Comparison of ENCODE assay signal across 1 cellular context in the genomic region with DNA sequence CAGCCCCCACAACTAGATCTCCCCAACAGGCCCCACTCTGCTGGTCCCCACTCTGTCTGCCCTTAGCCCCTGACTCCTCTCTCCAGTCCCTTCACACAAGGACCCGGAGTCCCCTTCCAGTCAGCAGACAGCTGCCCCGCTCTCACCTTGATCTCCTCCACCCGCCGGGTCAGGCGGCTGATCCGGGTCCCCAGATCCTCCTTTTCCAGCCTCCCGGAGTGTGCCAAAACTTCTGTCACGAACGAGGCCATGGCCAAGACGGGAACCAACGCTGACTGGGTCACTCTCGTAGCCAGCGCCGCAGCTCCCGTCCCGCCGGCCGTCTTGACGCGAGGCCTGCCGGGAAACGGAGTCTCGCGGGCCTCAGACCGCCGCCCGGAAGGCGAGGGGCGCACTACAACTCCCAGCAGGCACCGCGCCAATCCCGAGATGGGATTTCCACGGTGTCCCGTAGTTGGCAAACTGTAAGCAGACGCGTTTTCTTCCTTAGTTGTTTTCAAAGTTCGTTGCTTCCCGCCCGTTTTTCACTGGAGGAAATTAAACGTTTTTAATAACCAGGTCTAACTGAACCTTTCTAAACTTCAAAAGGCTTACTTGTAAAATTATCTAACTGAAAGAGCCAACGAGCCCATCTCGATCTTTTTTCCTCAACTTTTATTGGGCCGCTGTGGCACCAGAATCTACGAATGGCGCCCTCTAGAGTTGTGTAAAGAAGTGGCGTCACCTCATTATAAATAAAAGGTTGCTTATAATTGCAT.
TF ChIP-seq lines count a peak whose summit lies in the region.

A gene with protein sequence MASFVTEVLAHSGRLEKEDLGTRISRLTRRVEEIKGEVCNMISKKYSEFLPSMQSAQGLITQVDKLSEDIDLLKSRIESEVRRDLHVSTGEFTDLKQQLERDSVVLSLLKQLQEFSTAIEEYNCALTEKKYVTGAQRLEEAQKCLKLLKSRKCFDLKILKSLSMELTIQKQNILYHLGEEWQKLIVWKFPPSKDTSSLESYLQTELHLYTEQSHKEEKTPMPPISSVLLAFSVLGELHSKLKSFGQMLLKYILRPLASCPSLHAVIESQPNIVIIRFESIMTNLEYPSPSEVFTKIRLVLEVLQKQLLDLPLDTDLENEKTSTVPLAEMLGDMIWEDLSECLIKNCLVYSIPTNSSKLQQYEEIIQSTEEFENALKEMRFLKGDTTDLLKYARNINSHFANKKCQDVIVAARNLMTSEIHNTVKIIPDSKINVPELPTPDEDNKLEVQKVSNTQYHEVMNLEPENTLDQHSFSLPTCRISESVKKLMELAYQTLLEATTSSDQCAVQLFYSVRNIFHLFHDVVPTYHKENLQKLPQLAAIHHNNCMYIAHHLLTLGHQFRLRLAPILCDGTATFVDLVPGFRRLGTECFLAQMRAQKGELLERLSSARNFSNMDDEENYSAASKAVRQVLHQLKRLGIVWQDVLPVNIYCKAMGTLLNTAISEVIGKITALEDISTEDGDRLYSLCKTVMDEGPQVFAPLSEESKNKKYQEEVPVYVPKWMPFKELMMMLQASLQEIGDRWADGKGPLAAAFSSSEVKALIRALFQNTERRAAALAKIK (minus strand): TSS at position 277 of the 758 bp plus-strand sequence. CDS start 26 bp downstream, at position 251.

TF ChIP-seq in GM12878, 131 proteins besides CTCF, POLR2A, EP300 and RAD21 (continued from another document and continues in another):
- TF ChIP-seq, protein P1, sequence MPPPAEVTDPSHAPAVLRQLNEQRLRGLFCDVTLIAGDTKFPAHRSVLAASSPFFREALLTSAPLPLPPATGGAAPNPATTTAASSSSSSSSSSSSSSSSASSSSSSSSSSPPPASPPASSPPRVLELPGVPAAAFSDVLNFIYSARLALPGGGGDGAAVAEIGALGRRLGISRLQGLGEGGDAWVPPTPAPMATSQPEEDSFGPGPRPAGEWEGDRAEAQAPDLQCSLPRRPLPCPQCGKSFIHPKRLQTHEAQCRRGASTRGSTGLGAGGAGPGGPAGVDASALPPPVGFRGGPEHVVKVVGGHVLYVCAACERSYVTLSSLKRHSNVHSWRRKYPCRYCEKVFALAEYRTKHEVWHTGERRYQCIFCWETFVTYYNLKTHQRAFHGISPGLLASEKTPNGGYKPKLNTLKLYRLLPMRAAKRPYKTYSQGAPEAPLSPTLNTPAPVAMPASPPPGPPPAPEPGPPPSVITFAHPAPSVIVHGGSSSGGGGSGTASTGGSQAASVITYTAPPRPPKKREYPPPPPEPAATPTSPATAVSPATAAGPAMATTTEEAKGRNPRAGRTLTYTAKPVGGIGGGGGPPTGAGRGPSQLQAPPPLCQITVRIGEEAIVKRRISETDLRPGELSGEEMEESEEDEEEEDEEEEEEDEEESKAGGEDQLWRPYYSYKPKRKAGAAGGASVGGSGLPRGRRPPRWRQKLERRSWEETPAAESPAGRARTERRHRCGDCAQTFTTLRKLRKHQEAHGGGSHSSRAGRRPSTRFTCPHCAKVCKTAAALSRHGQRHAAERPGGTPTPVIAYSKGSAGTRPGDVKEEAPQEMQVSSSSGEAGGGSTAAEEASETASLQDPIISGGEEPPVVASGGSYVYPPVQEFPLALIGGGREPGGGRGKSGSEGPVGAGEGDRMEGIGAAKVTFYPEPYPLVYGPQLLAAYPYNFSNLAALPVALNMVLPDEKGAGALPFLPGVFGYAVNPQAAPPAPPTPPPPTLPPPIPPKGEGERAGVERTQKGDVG (CRISPR knock-in tag; IDR thresholded peaks at IDR 0.05) = no peak
- no peak for TF ChIP-seq TCF12 (IDR thresholded peaks at IDR 0.05; ENCODE audit: low read depth, low read length)
- no peak for TF ChIP-seq ZNF24 (IDR thresholded peaks at IDR 0.05)
- TF ChIP-seq, protein P2, sequence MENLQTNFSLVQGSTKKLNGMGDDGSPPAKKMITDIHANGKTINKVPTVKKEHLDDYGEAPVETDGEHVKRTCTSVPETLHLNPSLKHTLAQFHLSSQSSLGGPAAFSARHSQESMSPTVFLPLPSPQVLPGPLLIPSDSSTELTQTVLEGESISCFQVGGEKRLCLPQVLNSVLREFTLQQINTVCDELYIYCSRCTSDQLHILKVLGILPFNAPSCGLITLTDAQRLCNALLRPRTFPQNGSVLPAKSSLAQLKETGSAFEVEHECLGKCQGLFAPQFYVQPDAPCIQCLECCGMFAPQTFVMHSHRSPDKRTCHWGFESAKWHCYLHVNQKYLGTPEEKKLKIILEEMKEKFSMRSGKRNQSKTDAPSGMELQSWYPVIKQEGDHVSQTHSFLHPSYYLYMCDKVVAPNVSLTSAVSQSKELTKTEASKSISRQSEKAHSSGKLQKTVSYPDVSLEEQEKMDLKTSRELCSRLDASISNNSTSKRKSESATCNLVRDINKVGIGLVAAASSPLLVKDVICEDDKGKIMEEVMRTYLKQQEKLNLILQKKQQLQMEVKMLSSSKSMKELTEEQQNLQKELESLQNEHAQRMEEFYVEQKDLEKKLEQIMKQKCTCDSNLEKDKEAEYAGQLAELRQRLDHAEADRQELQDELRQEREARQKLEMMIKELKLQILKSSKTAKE (IDR thresholded peaks at IDR 0.05; ENCODE audit: low read depth, poor library complexity, severe bottlenecking) = peak; percentile 75
- TF ChIP-seq, protein P3, sequence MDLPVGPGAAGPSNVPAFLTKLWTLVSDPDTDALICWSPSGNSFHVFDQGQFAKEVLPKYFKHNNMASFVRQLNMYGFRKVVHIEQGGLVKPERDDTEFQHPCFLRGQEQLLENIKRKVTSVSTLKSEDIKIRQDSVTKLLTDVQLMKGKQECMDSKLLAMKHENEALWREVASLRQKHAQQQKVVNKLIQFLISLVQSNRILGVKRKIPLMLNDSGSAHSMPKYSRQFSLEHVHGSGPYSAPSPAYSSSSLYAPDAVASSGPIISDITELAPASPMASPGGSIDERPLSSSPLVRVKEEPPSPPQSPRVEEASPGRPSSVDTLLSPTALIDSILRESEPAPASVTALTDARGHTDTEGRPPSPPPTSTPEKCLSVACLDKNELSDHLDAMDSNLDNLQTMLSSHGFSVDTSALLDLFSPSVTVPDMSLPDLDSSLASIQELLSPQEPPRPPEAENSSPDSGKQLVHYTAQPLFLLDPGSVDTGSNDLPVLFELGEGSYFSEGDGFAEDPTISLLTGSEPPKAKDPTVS (IDR thresholded peaks at IDR 0.05; ENCODE audit: low read depth, low read length) = no peak
- TF ChIP-seq, protein P4, sequence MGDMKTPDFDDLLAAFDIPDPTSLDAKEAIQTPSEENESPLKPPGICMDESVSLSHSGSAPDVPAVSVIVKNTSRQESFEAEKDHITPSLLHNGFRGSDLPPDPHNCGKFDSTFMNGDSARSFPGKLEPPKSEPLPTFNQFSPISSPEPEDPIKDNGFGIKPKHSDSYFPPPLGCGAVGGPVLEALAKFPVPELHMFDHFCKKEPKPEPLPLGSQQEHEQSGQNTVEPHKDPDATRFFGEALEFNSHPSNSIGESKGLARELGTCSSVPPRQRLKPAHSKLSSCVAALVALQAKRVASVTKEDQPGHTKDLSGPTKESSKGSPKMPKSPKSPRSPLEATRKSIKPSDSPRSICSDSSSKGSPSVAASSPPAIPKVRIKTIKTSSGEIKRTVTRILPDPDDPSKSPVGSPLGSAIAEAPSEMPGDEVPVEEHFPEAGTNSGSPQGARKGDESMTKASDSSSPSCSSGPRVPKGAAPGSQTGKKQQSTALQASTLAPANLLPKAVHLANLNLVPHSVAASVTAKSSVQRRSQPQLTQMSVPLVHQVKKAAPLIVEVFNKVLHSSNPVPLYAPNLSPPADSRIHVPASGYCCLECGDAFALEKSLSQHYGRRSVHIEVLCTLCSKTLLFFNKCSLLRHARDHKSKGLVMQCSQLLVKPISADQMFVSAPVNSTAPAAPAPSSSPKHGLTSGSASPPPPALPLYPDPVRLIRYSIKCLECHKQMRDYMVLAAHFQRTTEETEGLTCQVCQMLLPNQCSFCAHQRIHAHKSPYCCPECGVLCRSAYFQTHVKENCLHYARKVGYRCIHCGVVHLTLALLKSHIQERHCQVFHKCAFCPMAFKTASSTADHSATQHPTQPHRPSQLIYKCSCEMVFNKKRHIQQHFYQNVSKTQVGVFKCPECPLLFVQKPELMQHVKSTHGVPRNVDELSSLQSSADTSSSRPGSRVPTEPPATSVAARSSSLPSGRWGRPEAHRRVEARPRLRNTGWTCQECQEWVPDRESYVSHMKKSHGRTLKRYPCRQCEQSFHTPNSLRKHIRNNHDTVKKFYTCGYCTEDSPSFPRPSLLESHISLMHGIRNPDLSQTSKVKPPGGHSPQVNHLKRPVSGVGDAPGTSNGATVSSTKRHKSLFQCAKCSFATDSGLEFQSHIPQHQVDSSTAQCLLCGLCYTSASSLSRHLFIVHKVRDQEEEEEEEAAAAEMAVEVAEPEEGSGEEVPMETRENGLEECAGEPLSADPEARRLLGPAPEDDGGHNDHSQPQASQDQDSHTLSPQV (IDR thresholded peaks at IDR 0.05) = no peak
- no peak; the same call in 1 of the 2 replicates for TF ChIP-seq SMC3 (IDR thresholded peaks at IDR 0.05; ENCODE audit: borderline replicate concordance, low read length)
- TF ChIP-seq FOXM1 (IDR thresholded peaks at IDR 0.05; ENCODE audit: low read depth, low read length) = 0 out of 2 replicates have a peak, but pooled peaks have one; percentile 29
- TF ChIP-seq STAT3 (IDR thresholded peaks at IDR 0.05; ENCODE audit: low read depth, low read length) = no peak
- TF ChIP-seq CBX5 (IDR thresholded peaks at IDR 0.05; ENCODE audit: low read depth) = peak; percentile 65; the same call in 1 of the 2 replicates
- no peak for TF ChIP-seq FOS (IDR thresholded peaks at IDR 0.05; ENCODE audit: borderline replicate concordance, extremely low read depth, insufficient read length)
- TF ChIP-seq CHD1 (IDR thresholded peaks at IDR 0.05; ENCODE audit: low read depth, low read length) = no peak
- no peak for TF ChIP-seq TCF7 (IDR thresholded peaks at IDR 0.05; ENCODE audit: borderline replicate concordance)
- TF ChIP-seq POU2F2 (IDR thresholded peaks at IDR 0.05; ENCODE audit: borderline replicate concordance, low read depth, low read length) = no peak
- no peak for TF ChIP-seq NR2C2 (IDR thresholded peaks at IDR 0.05; ENCODE audit: borderline replicate concordance, control insufficient read depth, insufficient read length, low read depth)
- TF ChIP-seq SIX5 (IDR thresholded peaks at IDR 0.05; ENCODE audit: low read depth, low read length, severe bottlenecking) = peak; percentile 94
- 0 out of 2 replicates have a peak, but pooled peaks have one; percentile 18 for TF ChIP-seq PAX5 (IDR thresholded peaks at IDR 0.05; ENCODE audit: borderline replicate concordance, low read depth, low read length)
- TF ChIP-seq, protein P5, sequence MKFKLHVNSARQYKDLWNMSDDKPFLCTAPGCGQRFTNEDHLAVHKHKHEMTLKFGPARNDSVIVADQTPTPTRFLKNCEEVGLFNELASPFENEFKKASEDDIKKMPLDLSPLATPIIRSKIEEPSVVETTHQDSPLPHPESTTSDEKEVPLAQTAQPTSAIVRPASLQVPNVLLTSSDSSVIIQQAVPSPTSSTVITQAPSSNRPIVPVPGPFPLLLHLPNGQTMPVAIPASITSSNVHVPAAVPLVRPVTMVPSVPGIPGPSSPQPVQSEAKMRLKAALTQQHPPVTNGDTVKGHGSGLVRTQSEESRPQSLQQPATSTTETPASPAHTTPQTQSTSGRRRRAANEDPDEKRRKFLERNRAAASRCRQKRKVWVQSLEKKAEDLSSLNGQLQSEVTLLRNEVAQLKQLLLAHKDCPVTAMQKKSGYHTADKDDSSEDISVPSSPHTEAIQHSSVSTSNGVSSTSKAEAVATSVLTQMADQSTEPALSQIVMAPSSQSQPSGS (IDR thresholded peaks at IDR 0.05; ENCODE audit: low read length) = no peak
- TF ChIP-seq, protein P6, sequence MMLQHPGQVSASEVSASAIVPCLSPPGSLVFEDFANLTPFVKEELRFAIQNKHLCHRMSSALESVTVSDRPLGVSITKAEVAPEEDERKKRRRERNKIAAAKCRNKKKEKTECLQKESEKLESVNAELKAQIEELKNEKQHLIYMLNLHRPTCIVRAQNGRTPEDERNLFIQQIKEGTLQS (IDR thresholded peaks at IDR 0.05; ENCODE audit: borderline replicate concordance, extremely low read depth, low read depth, low read length) = no peak
- no peak for TF ChIP-seq HDAC6 (IDR thresholded peaks at IDR 0.05; ENCODE audit: unreplicated experiment)
- TF ChIP-seq RB1 (IDR thresholded peaks at IDR 0.05; ENCODE audit: borderline replicate concordance) = peak; percentile 86; the same call in 1 of the 2 replicates
- TF ChIP-seq, protein P7, sequence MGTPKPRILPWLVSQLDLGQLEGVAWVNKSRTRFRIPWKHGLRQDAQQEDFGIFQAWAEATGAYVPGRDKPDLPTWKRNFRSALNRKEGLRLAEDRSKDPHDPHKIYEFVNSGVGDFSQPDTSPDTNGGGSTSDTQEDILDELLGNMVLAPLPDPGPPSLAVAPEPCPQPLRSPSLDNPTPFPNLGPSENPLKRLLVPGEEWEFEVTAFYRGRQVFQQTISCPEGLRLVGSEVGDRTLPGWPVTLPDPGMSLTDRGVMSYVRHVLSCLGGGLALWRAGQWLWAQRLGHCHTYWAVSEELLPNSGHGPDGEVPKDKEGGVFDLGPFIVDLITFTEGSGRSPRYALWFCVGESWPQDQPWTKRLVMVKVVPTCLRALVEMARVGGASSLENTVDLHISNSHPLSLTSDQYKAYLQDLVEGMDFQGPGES (IDR thresholded peaks at IDR 0.05) = no peak; the same call in 1 of the 2 replicates
- TF ChIP-seq CREB1 (IDR thresholded peaks at IDR 0.05; ENCODE audit: low read depth) = peak; percentile 82
- TF ChIP-seq, protein P8, sequence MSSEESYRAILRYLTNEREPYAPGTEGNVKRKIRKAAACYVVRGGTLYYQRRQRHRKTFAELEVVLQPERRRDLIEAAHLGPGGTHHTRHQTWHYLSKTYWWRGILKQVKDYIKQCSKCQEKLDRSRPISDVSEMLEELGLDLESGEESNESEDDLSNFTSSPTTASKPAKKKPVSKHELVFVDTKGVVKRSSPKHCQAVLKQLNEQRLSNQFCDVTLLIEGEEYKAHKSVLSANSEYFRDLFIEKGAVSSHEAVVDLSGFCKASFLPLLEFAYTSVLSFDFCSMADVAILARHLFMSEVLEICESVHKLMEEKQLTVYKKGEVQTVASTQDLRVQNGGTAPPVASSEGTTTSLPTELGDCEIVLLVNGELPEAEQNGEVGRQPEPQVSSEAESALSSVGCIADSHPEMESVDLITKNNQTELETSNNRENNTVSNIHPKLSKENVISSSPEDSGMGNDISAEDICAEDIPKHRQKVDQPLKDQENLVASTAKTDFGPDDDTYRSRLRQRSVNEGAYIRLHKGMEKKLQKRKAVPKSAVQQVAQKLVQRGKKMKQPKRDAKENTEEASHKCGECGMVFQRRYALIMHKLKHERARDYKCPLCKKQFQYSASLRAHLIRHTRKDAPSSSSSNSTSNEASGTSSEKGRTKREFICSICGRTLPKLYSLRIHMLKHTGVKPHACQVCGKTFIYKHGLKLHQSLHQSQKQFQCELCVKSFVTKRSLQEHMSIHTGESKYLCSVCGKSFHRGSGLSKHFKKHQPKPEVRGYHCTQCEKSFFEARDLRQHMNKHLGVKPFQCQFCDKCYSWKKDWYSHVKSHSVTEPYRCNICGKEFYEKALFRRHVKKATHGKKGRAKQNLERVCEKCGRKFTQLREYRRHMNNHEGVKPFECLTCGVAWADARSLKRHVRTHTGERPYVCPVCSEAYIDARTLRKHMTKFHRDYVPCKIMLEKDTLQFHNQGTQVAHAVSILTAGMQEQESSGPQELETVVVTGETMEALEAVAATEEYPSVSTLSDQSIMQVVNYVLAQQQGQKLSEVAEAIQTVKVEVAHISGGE (CRISPR knock-in tag; IDR thresholded peaks at IDR 0.05) = no peak
- TF ChIP-seq, protein P9, sequence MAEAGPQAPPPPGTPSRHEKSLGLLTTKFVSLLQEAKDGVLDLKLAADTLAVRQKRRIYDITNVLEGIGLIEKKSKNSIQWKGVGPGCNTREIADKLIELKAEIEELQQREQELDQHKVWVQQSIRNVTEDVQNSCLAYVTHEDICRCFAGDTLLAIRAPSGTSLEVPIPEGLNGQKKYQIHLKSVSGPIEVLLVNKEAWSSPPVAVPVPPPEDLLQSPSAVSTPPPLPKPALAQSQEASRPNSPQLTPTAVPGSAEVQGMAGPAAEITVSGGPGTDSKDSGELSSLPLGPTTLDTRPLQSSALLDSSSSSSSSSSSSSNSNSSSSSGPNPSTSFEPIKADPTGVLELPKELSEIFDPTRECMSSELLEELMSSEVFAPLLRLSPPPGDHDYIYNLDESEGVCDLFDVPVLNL (IDR thresholded peaks at IDR 0.05; ENCODE audit: low read depth, low read length) = peak; percentile 83
- TF ChIP-seq CBX3 (IDR thresholded peaks at IDR 0.05; ENCODE audit: borderline replicate concordance, low read depth) = no peak
- peak; percentile 80 to 82 for TF ChIP-seq IKZF2 (IDR thresholded peaks at IDR 0.05)
- no peak for TF ChIP-seq ZZZ3 (IDR thresholded peaks at IDR 0.05; ENCODE audit: control insufficient read depth, insufficient read length, low read depth)
